In the genomic region with DNA sequence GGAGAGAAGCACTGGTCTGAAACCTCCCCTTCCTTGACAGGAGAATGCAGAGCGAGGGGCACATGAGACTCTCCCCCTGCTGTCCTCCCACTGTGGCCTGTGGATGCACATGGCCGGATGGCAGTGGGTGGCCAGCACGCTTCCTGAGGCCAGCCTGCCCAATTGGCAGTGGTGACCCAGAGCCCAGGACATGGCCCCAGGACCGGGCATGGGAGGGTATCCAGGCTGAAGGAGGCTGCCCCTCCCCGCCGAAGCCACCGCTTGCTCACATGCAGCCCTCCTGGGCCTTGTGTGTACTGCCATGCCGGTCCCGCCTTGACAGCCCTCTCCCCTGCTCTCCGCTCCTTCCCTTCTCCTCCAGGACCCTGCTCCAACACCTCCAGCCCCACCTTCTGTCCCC, we compare ENCODE assay signal across 7 cellular contexts.
"Had no signal": no experiment of that assay in that cellular context is flagged by ENCODE, and none has a peak within 500 bp of the region (broad histone marks: within the 10 kb centered on the region; RNA-seq: fewer than 3 reads in every experiment).

No MANE protein-coding gene starts in this region.

- H3K27ac Mint-ChIP-seq: HFFc6 had no signal

- H3K4me3 ChIP-seq: GM23248, HAP-1, K562 had no signal

- H2AFZ ChIP-seq: GM23248 had no signal

- H3K9me3 ChIP-seq: HAP-1 had no signal

- H3K9me3 Mint-ChIP-seq: HFFc6 had no signal

- H3K4me1 ChIP-seq: HAP-1 had no signal

- DNase-seq: GM23248, GOT3, HFFc6, IMR-90, KG1 had no signal

- H3K9ac ChIP-seq: GM23248 had no signal

- H3K36me3 ChIP-seq: HAP-1 had no signal

- H3K27ac ChIP-seq: GM23248 had no signal

- H3K4me3 Mint-ChIP-seq: HFFc6 had no signal

- ATAC-seq: K562 had no signal
